ENCODE assay signal across 18 cellular contexts in the genomic region with DNA sequence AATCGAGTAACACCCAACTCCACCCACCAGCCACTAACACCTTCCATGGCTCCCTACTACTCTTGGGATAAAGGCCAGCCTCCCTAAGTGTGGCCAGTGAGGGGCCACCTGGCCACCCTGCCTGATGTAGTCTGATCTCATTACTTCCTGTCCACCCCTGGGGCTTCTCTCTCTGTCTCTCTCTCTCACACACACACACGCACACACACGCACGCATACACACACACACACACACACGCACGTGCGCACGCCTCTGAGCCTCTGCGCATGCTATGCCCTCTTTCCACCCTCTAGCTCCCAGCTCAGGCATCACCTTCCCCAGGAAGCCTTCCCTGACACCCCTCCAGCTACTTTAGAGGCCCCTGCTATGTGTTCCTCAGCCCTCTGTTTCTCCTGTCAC. TPM values are rescaled to one million over a fixed set of nuclear protein-coding genes. Genes with fewer than 3 reads are reported as not detected.
DNase-seq lines count a peak whose midpoint lies in the region; ATAC-seq and TF ChIP-seq lines count a peak whose summit lies in the region.
"Had no signal": no experiment of that assay in that cellular context is flagged by ENCODE, and none has a peak within 500 bp of the region (broad histone marks: within the 10 kb centered on the region; RNA-seq: fewer than 3 reads in every experiment).

No MANE protein-coding gene starts in this region.

- H3K9me3 Mint-ChIP-seq in activated T-cell treated with anti-CD3 and anti-CD28 coated beads, Interleukin-2, amount 50 U/mL, for 24 hours = no peaks in the 10 kb centered on the region
- no peaks in the 10 kb centered on the region for H3K9me3 Mint-ChIP-seq in dendritic cell treated with granulocyte-macrophage colony-stimulating factor and Interleukin-4, amounts not matched to agents 40 ng/mL and 50 ng/mL, for 4 days
- H3K9me3 Mint-ChIP-seq: nephron, WTC11 had no signal

- H3K27ac ChIP-seq in spleen = peak overlapping the region in 2 of 8 donors; percentile 95 to 98
- H3K27ac ChIP-seq: breast epithelium, tibial artery had no signal

- peaks cover 83% of the 10 kb centered on the region for H3K36me3 Mint-ChIP-seq in activated T-cell treated with anti-CD3 and anti-CD28 coated beads, Interleukin-2, amount 50 U/mL, for 24 hours (ENCODE audit: low read depth)
- peaks cover 3% of the 10 kb centered on the region for H3K36me3 Mint-ChIP-seq in T-helper 17 cell (ENCODE audit: low read depth)
- peaks cover 81% of the 10 kb centered on the region for H3K36me3 Mint-ChIP-seq in dendritic cell treated with granulocyte-macrophage colony-stimulating factor and Interleukin-4, amounts not matched to agents 40 ng/mL and 50 ng/mL, for 4 days (ENCODE audit: low read depth)
- H3K36me3 Mint-ChIP-seq: WTC11 had no signal

- H3K27me3 ChIP-seq in spleen (replicated peaks in 1 of 7) = no peaks in the 10 kb centered on the region
- H3K27me3 ChIP-seq: breast epithelium had no signal

- peak overlapping the region; percentile 98 for H3K4me3 Mint-ChIP-seq in activated T-cell treated with anti-CD3 and anti-CD28 coated beads, Interleukin-2, amount 50 U/mL, for 24 hours
- peak overlapping the region; percentile 57 for H3K4me3 Mint-ChIP-seq in T-helper 17 cell
- H3K4me3 Mint-ChIP-seq in dendritic cell treated with granulocyte-macrophage colony-stimulating factor and Interleukin-4, amounts not matched to agents 40 ng/mL and 50 ng/mL, for 4 days = no peak overlapping the region
- H3K4me3 Mint-ChIP-seq: nephron, WTC11 had no signal

- no peak overlapping the region for H3K4me3 ChIP-seq in spleen
- H3K4me3 ChIP-seq in lower leg skin (ENCODE audit: low read depth, poor library complexity, severe bottlenecking) = no peak overlapping the region
- H3K4me3 ChIP-seq: breast epithelium, left ventricle myocardium inferior, tibial artery had no signal

- TF ChIP-seq CTCF in spleen (IDR thresholded peaks at IDR 0.05 in 8 of 11, conservative IDR thresholded peaks at IDR 0.05 in 3 of 11) (no peak), lower leg skin (IDR thresholded peaks at IDR 0.05) (no peak)

- intact Hi-C loops in dendritic cell treated with granulocyte-macrophage colony-stimulating factor and Interleukin-4, amounts not matched to agents 40 ng/mL and 50 ng/mL, for 4 days (cut with micrococcal nuclease) = no loop called here
- intact Hi-C loops in spleen (cut with DNase I; ENCODE audit: low total_unique reads) (no loop called here), lower leg skin (cut with DNase I; ENCODE audit: low total_unique reads) (no loop called here), left cardiac atrium (cut with DNase I) (no loop called here)

- no peaks in the 10 kb centered on the region for H3K9me3 ChIP-seq in T-helper 17 cell (ENCODE audit: control insufficient read depth, low read length, poor library complexity, severe bottlenecking)
- H3K9me3 ChIP-seq in spleen = no peaks in the 10 kb centered on the region
- H3K9me3 ChIP-seq: breast epithelium, left ventricle myocardium inferior, tibial artery had no signal

- peak overlapping the region; percentile 98 for H3K27ac Mint-ChIP-seq in activated T-cell treated with anti-CD3 and anti-CD28 coated beads, Interleukin-2, amount 50 U/mL, for 24 hours
- peak overlapping the region; percentile 95 for H3K27ac Mint-ChIP-seq in T-helper 17 cell
- peak overlapping the region; percentile 9 for H3K27ac Mint-ChIP-seq in dendritic cell treated with granulocyte-macrophage colony-stimulating factor and Interleukin-4, amounts not matched to agents 40 ng/mL and 50 ng/mL, for 4 days
- H3K27ac Mint-ChIP-seq: WTC11 had no signal

- no peak for TF ChIP-seq POLR2A in spleen (IDR thresholded peaks at IDR 0.05)
- no peak for TF ChIP-seq POLR2A in lower leg skin (IDR thresholded peaks at IDR 0.05)

- ATAC-seq in T-helper 17 cell (no peak), HG03442 (IDR thresholded peaks at IDR 0.05; ENCODE audit: unreplicated experiment) (no peak), left cardiac atrium (no peak)
- ATAC-seq: right cardiac atrium, WTC11 had no signal

- peaks cover 0 to 56% (median 33%) of the 10 kb centered on the region in 6 donors for H3K36me3 ChIP-seq in spleen
- H3K36me3 ChIP-seq: breast epithelium, tibial artery had no signal

- H3K4me1 Mint-ChIP-seq in activated T-cell treated with anti-CD3 and anti-CD28 coated beads, Interleukin-2, amount 50 U/mL, for 24 hours (ENCODE audit: low read depth) = peaks cover 39% of the 10 kb centered on the region
- H3K4me1 Mint-ChIP-seq in T-helper 17 cell = peaks cover 47% of the 10 kb centered on the region
- peaks cover 64% of the 10 kb centered on the region for H3K4me1 Mint-ChIP-seq in dendritic cell treated with granulocyte-macrophage colony-stimulating factor and Interleukin-4, amounts not matched to agents 40 ng/mL and 50 ng/mL, for 4 days (ENCODE audit: low read depth)

- H3K27me3 Mint-ChIP-seq in activated T-cell treated with anti-CD3 and anti-CD28 coated beads, Interleukin-2, amount 50 U/mL, for 24 hours = no peaks in the 10 kb centered on the region
- H3K27me3 Mint-ChIP-seq in T-helper 17 cell = no peaks in the 10 kb centered on the region
- H3K27me3 Mint-ChIP-seq in dendritic cell treated with granulocyte-macrophage colony-stimulating factor and Interleukin-4, amounts not matched to agents 40 ng/mL and 50 ng/mL, for 4 days = no peaks in the 10 kb centered on the region

- H3K4me1 ChIP-seq in spleen = peaks cover 15 to 66% (median 52%) of the 10 kb centered on the region in 6 donors

- 80 to 88% (median 85%) methylated on average over 9 of the region's 9 CpGs for WGBS in spleen, 5 donors
- 75 to 77% methylated on average over 9 of the region's 9 CpGs for WGBS in lower leg skin, 2 donors

- DNase-seq in activated T-cell treated with anti-CD3 and anti-CD28 coated beads, Interleukin-2, amount 50 U/mL, for 24 hours = no peak
- no peak for DNase-seq in activated T-cell treated with anti-CD3 and anti-CD28 coated beads, Interleukin-2, amount 50 U/mL, for 1 hour
- no peak for DNase-seq in T-helper 17 cell
- peak; percentile 64 for DNase-seq in spleen
- no peak for DNase-seq in lower leg skin (ENCODE audit: low spot score in 2 of 2)
- DNase-seq in left cardiac atrium = no peak
- DNase-seq: effector CD4-positive, alpha-beta T cell; KBM-7; left ventricle myocardium inferior; tibial artery had no signal

RNA-seq across cellular contexts. Expression of gene MFNG, which starts 3.9 kb away (rescaled TPM):
- total RNA-seq in T-helper 17 cell (100 to 1,000 TPM; 139 to 150 TPM), spleen (100 to 1,000 TPM in 4 of 7 donors, 10 to 100 TPM in 3; 93.5 to 138 (median 101) TPM), lower leg skin (10 to 100 TPM in 1 of 4 donors, 1 to 10 TPM in 3; 5.7 to 13.0 (median 6.3) TPM), left cardiac atrium (10 to 100 TPM; 14.1 to 17.4 TPM)
- polyA plus RNA-seq in spleen = 10 to 100 TPM; 38.7 to 65.8 (median 51.1) TPM
- total RNA-seq: A673, NCI-H460 had no signal

RNA-seq across cellular contexts. Expression of gene CARD10, which starts 37.0 kb away (rescaled TPM):
- total RNA-seq in T-helper 17 cell (under 1 TPM; 0.12 to 0.31 TPM), spleen (10 to 100 TPM in 4 of 7 donors, 1 to 10 TPM in 3; 6.9 to 12.5 (median 11.3) TPM), lower leg skin (10 to 100 TPM; 13.2 to 22.5 (median 18.6) TPM), left cardiac atrium (1 to 10 TPM; 7.7 to 9.2 TPM)
- 1 to 10 TPM; 2.5 to 9.1 (median 5.7) TPM for polyA plus RNA-seq in spleen

RNA-seq across cellular contexts. Expression of gene ELFN2, which starts 55.0 kb away (rescaled TPM):
- total RNA-seq in T-helper 17 cell = under 1 TPM; 0.10 to 0.12 TPM
- under 1 TPM in 6 of 7 donors, not detected in 1; 0.05 to 0.19 (median 0.10) TPM for total RNA-seq in spleen
- under 1 TPM; 0.02 to 0.10 (median 0.02) TPM for polyA plus RNA-seq in spleen
- 1 to 10 TPM in 2 of 4 donors, under 1 TPM in 2; 0.26 to 1.5 (median 0.82) TPM for total RNA-seq in lower leg skin
- total RNA-seq in left cardiac atrium = under 1 TPM in 1 of 2 donors, not detected in 1; 0.05 TPM
- total RNA-seq: A673, breast epithelium, left ventricle myocardium inferior had no signal

Comparison
In these comparisons a context has a peak if more than half of its experiments do, and no peak if none do; other contexts are left out.
1. H3K27ac Mint-ChIP-seq: peak in every context shown above with its lines; median percentile 98 in activated T-cell treated with anti-CD3 and anti-CD28 coated beads, Interleukin-2, amount 50 U/mL, for 24 hours; 95 in T-helper 17 cell; 9 in dendritic cell treated with granulocyte-macrophage colony-stimulating factor and Interleukin-4, amounts not matched to agents 40 ng/mL and 50 ng/mL, for 4 days.
2. RNA of gene MFNG, which starts 3.9 kb away (total RNA-seq): 139 to 150 TPM in T-helper 17 cell and 93.5 to 138 TPM in spleen; 14.1 to 17.4 TPM in left cardiac atrium and 5.7 to 13.0 TPM in lower leg skin; every median in the first group is over 4 times any median in the second.
3. RNA of gene CARD10, which starts 37.0 kb away (total RNA-seq): 13.2 to 22.5 TPM in lower leg skin, 6.9 to 12.5 TPM in spleen and 7.7 to 9.2 TPM in left cardiac atrium; 0.12 to 0.31 TPM in T-helper 17 cell; every median in the first group is over 4 times any median in the second.